Comparison of ENCODE assay signal across 12 cellular contexts in genomic region chr7:139768249-139768824, GRCh38. TPM values are rescaled to one million over a fixed set of nuclear protein-coding genes. Genes with fewer than 3 reads are reported as not detected.
A peak's percentile ranks its signal among the peaks of the same experiment; 100 is the strongest.
DNase-seq lines count a peak whose midpoint lies in the region; ATAC-seq, FAIRE-seq and TF ChIP-seq lines count a peak whose summit lies in the region.
"Had no signal": no experiment of that assay in that cellular context is flagged by ENCODE, and none has a peak within 500 bp of the region (broad histone marks: within the 10 kb centered on the region; RNA-seq: fewer than 3 reads in every experiment).

No MANE protein-coding gene starts in this region.

- ATAC-seq in IMR-90 (ENCODE audit: low read depth) (no peak), natural killer cell (peak; percentile 57 to 59 (median 58)), HG03159 (IDR thresholded peaks at IDR 0.05; ENCODE audit: unreplicated experiment) (no peak), GM21381 (IDR thresholded peaks at IDR 0.05; ENCODE audit: unreplicated experiment) (no peak), HG03095 (IDR thresholded peaks at IDR 0.05; ENCODE audit: unreplicated experiment) (no peak)
- no peak for ATAC-seq in activated naive CD8-positive, alpha-beta T cell treated with anti-CD3 and anti-CD28 coated beads, Interleukin-2, amount 50 U/mL, for 24 hours

- peaks cover 54% of the 10 kb centered on the region for H3K9me1 ChIP-seq in IMR-90 (ENCODE audit: insufficient read depth, low read length)

- intact Hi-C loops in IMR-90 (cut with micrococcal nuclease) (no loop called here), natural killer cell (cut with micrococcal nuclease) (loop anchor here (5.0 kb wide), 1 partner anchor 41 kb away; no protein-coding TSS in a partner anchor)

- H3K4me2 ChIP-seq in BLaER1 (peak overlapping the region; percentile 94), IMR-90 (ENCODE audit: low read depth, low read length) (no peak overlapping the region; the same call in 1 of the 2 replicates)

- H3K79me1 ChIP-seq in IMR-90 (ENCODE audit: low read depth in 1 of 2, low read length in 2 of 2) = peaks cover 28 to 92% of the 10 kb centered on the region in 2 experiments

- H2BK120ac ChIP-seq in IMR-90 (ENCODE audit: low read depth, low read length) = no peak overlapping the region

- peaks cover 77% of the 10 kb centered on the region for H4K20me1 ChIP-seq in BLaER1
- peaks cover 93% of the 10 kb centered on the region for H4K20me1 ChIP-seq in IMR-90 (ENCODE audit: insufficient read depth, low read length)

- H3K4me1 ChIP-seq in BLaER1 = peaks cover 63% of the 10 kb centered on the region
- H3K4me1 ChIP-seq in IMR-90 (ENCODE audit: control insufficient read depth, insufficient read depth, low read length) = peaks cover 44% of the 10 kb centered on the region
- H3K4me1 ChIP-seq: breast epithelium had no signal

- CTCF ChIA-PET in IMR-90 (lab: Yijun Ruan, JAX) = interaction anchor here (1.4 kb wide), 1 partner anchor 122 kb away, joined by 4 read pairs; no protein-coding TSS in a partner anchor

- no peak for TF ChIP-seq POLR2A in IMR-90 (IDR thresholded peaks at IDR 0.05; ENCODE audit: low read depth, low read length)

- in situ Hi-C loops in IMR-90 (cut with MboI; ENCODE audit: low sequenced_read_pairs) = no loop called here

- peak overlapping the region; percentile 39; the same call in 1 of the 2 replicates for H3K23ac ChIP-seq in IMR-90 (ENCODE audit: low read depth, low read length)

- TF ChIP-seq CTCF in IMR-90 (conservative IDR thresholded peaks at IDR 0.05; ENCODE audit: low read depth, low read length) = no peak
- TF ChIP-seq CTCF in natural killer cell (IDR thresholded peaks at IDR 0.05) = no peak

- WGBS in IMR-90 (ENCODE audit: extremely low coverage in 2 of 2, insufficient read length in 1 of 2), 2 experiments = 73% methylated on average over 2 of the region's 4 CpGs; no CpG with 5 or more reads in 1 of the 2 experiments

- BruUV-seq in IMR-90 (replicated peaks; lab: Mats Ljungman, UMichigan) = no TSS peak

- H2AFZ ChIP-seq in IMR-90 (replicated peaks; ENCODE audit: low read length, poor library complexity) = no peak overlapping the region

- peak overlapping the region; percentile 40 for H3K4me3 Mint-ChIP-seq in activated naive CD8-positive, alpha-beta T cell treated with anti-CD3 and anti-CD28 coated beads, Interleukin-2, amount 50 U/mL, for 24 hours
- H3K4me3 Mint-ChIP-seq in natural killer cell = peak overlapping the region; percentile 68
- H3K4me3 Mint-ChIP-seq: H9 had no signal

- dilution Hi-C loops in IMR-90 (cut with HindIII; ENCODE audit: low sequenced_read_pairs, unreplicated experiment) = no loop called here

- H3K9me3 ChIP-seq in BLaER1 (no peaks in the 10 kb centered on the region), IMR-90 (ENCODE audit: control insufficient read depth, insufficient read depth, low read length) (no peaks in the 10 kb centered on the region)
- H3K9me3 ChIP-seq: breast epithelium, esophagus muscularis mucosa had no signal

- H2BK15ac ChIP-seq in IMR-90 (ENCODE audit: low read depth, low read length) = no peak overlapping the region

- H3K36me3 ChIP-seq in BLaER1 (peaks cover 53% of the 10 kb centered on the region), IMR-90 (ENCODE audit: control insufficient read depth, insufficient read depth, low read length) (peaks cover 30% of the 10 kb centered on the region)
- H3K36me3 ChIP-seq: breast epithelium had no signal

- no peaks in the 10 kb centered on the region for H3K27me3 ChIP-seq in BLaER1
- H3K27me3 ChIP-seq in IMR-90 (ENCODE audit: control insufficient read depth, insufficient read depth, low read length) = no peaks in the 10 kb centered on the region
- H3K27me3 ChIP-seq: breast epithelium, esophagus muscularis mucosa had no signal

- H3K14ac ChIP-seq in IMR-90 (replicated peaks; ENCODE audit: low read depth, low read length) = no peak overlapping the region; the same call in 1 of the 2 replicates

- H3K4me3 ChIP-seq in BLaER1 (peak overlapping the region; percentile 4; the same call in 1 of the 2 replicates), IMR-90 (ENCODE audit: insufficient read depth, low read depth, low read length) (no peak overlapping the region)
- H3K4me3 ChIP-seq: breast epithelium, esophagus muscularis mucosa had no signal

- peak overlapping the region; percentile 70; the same call in 1 of the 2 replicates for H3K9ac ChIP-seq in BLaER1
- no peak overlapping the region for H3K9ac ChIP-seq in IMR-90 (ENCODE audit: low read depth, low read length)

- POLR2A ChIA-PET in IMR-90 (lab: Charles Lee; ENCODE audit: unreplicated experiment) = interaction anchor here (0.5 kb wide), 1 partner anchor 164 kb away, joined by 9 read pairs; no protein-coding TSS in a partner anchor

- peak overlapping the region; percentile 84 for H3K27ac Mint-ChIP-seq in activated naive CD8-positive, alpha-beta T cell treated with anti-CD3 and anti-CD28 coated beads, Interleukin-2, amount 50 U/mL, for 24 hours
- peak overlapping the region; percentile 89 to 96 for H3K27ac Mint-ChIP-seq in natural killer cell

- H4K8ac ChIP-seq in IMR-90 (ENCODE audit: low read depth in 2 of 2, low read length in 2 of 2) = no peak overlapping the region

- no peak overlapping the region; the same call in 1 of the 2 replicates for H3K18ac ChIP-seq in IMR-90 (ENCODE audit: low read depth, low read length)

- H2BK20ac ChIP-seq in IMR-90 (ENCODE audit: low read depth, low read length) = no peak overlapping the region

- TF ChIP-seq RAD21 in IMR-90 (IDR thresholded peaks at IDR 0.05; ENCODE audit: low read length) = no peak

- no peak overlapping the region for H4K5ac ChIP-seq in IMR-90 (ENCODE audit: low read depth, low read length)

- H3K36me3 Mint-ChIP-seq in activated naive CD8-positive, alpha-beta T cell treated with anti-CD3 and anti-CD28 coated beads, Interleukin-2, amount 50 U/mL, for 24 hours (ENCODE audit: low read depth) = peaks cover 17% of the 10 kb centered on the region
- H3K36me3 Mint-ChIP-seq in natural killer cell = no peaks in the 10 kb centered on the region

- H3K4me1 Mint-ChIP-seq in activated naive CD8-positive, alpha-beta T cell treated with anti-CD3 and anti-CD28 coated beads, Interleukin-2, amount 50 U/mL, for 24 hours = peaks cover 80% of the 10 kb centered on the region
- H3K4me1 Mint-ChIP-seq in natural killer cell = peaks cover 83 to 88% of the 10 kb centered on the region in 2 donors

- H3K27ac ChIP-seq in BLaER1 = peak overlapping the region; percentile 84
- H3K27ac ChIP-seq in IMR-90 (ENCODE audit: insufficient read depth, low read length) = no peak overlapping the region
- H3K27ac ChIP-seq: esophagus muscularis mucosa had no signal

- H2AK5ac ChIP-seq in IMR-90 (ENCODE audit: low read depth, low read length) = no peak overlapping the region

- H2AK9ac ChIP-seq in IMR-90 (replicated peaks; ENCODE audit: low read depth, low read length, poor library complexity) = no peak overlapping the region

- no peak overlapping the region for H3K4ac ChIP-seq in IMR-90 (ENCODE audit: low read depth, low read length)

- H3K9me3 Mint-ChIP-seq in activated naive CD8-positive, alpha-beta T cell treated with anti-CD3 and anti-CD28 coated beads, Interleukin-2, amount 50 U/mL, for 24 hours = no peaks in the 10 kb centered on the region
- H3K9me3 Mint-ChIP-seq in natural killer cell = no peaks in the 10 kb centered on the region
- H3K9me3 Mint-ChIP-seq: H9 had no signal

- H2BK5ac ChIP-seq in IMR-90 (ENCODE audit: low read depth, low read length, poor library complexity, severe bottlenecking) = no peak overlapping the region

- FAIRE-seq in urothelium cell line (lab: Jason Lieb, UNC) = no peak

- no peak for DNase-seq in IMR-90
- no peak for DNase-seq in activated naive CD8-positive, alpha-beta T cell treated with anti-CD3 and anti-CD28 coated beads, Interleukin-2, amount 50 U/mL, for 24 hours
- DNase-seq in natural killer cell = no peak
- DNase-seq in urothelium cell line (ENCODE audit: low spot score) = no peak
- DNase-seq: H9, NCI-H1930 had no signal

- H3K56ac ChIP-seq in IMR-90 (ENCODE audit: extremely low read depth, insufficient read depth, low read length) = no peak overlapping the region

- no peaks in the 10 kb centered on the region for H3K27me3 Mint-ChIP-seq in activated naive CD8-positive, alpha-beta T cell treated with anti-CD3 and anti-CD28 coated beads, Interleukin-2, amount 50 U/mL, for 24 hours
- no peaks in the 10 kb centered on the region for H3K27me3 Mint-ChIP-seq in natural killer cell (ENCODE audit: low read depth in 2 of 2)

- H4K91ac ChIP-seq in IMR-90 (ENCODE audit: insufficient read depth, low read depth, low read length) = no peak overlapping the region; the same call in 1 of the 2 replicates

TF ChIP-seq in IMR-90, 13 proteins besides CTCF, POLR2A, EP300 and RAD21:
- TF ChIP-seq NFE2L2 (IDR thresholded peaks at IDR 0.05; ENCODE audit: low read depth, low read length) = no peak
- TF ChIP-seq CEBPB (IDR thresholded peaks at IDR 0.05; ENCODE audit: low read depth, low read length) = no peak

RNA-seq across cellular contexts. Expression of gene HIPK2, which starts 9.5 kb away (rescaled TPM):
- total RNA-seq in IMR-90 (2012; rRNA removed) = 21.7 and 22.0 TPM in 2 replicates
- 27.1 and 31.7 TPM in 2 replicates for polyA plus RNA-seq in IMR-90 (2012; rRNA removed)
- 9.3 and 22.5 TPM in 2 replicates for polyA plus RNA-seq in IMR-90 (2012; cell fraction: cytosol; rRNA removed)
- 36.1 and 45.4 TPM in 2 replicates for polyA plus RNA-seq in IMR-90 (2012; cell fraction: nucleus; rRNA removed; ENCODE audit: low replicate concordance)
- 100 to 1,000 TPM; 127 to 145 (median 144) TPM for total RNA-seq in natural killer cell

Comparison
In these comparisons a context has a peak if more than half of its experiments do, and no peak if none do; other contexts are left out.
1. ATAC-seq: peak in natural killer cell (3 of 3); none in IMR-90 (single experiment), activated naive CD8-positive, alpha-beta T cell treated with anti-CD3 and anti-CD28 coated beads, Interleukin-2, amount 50 U/mL, for 24 hours (single experiment), HG03159 (single experiment), GM21381 (single experiment) and HG03095 (single experiment).